ENCODE assay signal across 10 cellular contexts in genomic region chr16:53745753-53746258, GRCh38. TPM values are rescaled to one million over a fixed set of nuclear protein-coding genes. Genes with fewer than 3 reads are reported as not detected.
DNase-seq lines count a peak whose midpoint lies in the region; ATAC-seq lines count a peak whose summit lies in the region.
"Had no signal": no experiment of that assay in that cellular context is flagged by ENCODE, and none has a peak within 500 bp of the region (broad histone marks: within the 10 kb centered on the region; RNA-seq: fewer than 3 reads in every experiment).

No MANE protein-coding gene starts in this region.

- H3K27me3 ChIP-seq in H7 (ENCODE audit: control insufficient read depth, insufficient read depth, low read length), result no peaks in the 10 kb centered on the region

- no peak for ATAC-seq in HG03039 (IDR thresholded peaks at IDR 0.05; ENCODE audit: unreplicated experiment)
- ATAC-seq in activated CD4-positive, CD25-positive, alpha-beta regulatory T cell treated with anti-CD3 and anti-CD28 coated beads, Interleukin-2, amount 50 U/mL, for 24 hours, result no peak

- H3K4me3 ChIP-seq in H7 (ENCODE audit: insufficient read depth, low read depth, low read length), result no peak overlapping the region

- no peaks in the 10 kb centered on the region for H3K36me3 ChIP-seq in H7 (replicated peaks; ENCODE audit: control insufficient read depth, insufficient read depth, low read length)
- H3K36me3 ChIP-seq: WERI-Rb-1 had no signal

- DNase-seq in A172 (ENCODE audit: low spot score) (peak; percentile 52), H7 (peak; percentile 18), SW 1271 (lab: John Stamatoyannopoulos, UW) (peak; percentile 7 to 8), fibroblast of peridontal ligament (ENCODE audit: extremely low read depth) (peak; percentile 22), putamen (ENCODE audit: low spot score) (no peak)
- DNase-seq in stimulated activated CD4-positive, alpha-beta T cell treated with anti-CD3 and anti-CD28 coated beads, Interleukin-15, amount 100 ng/mL, for 24 hours, result no peak
- DNase-seq: NCI-H510A treated with DMSO at 0.1 percent for 48 hours, WERI-Rb-1 had no signal

RNA-seq across cellular contexts. Expression of gene FTO, which starts 41.9 kb away (rescaled TPM):
- total RNA-seq in A172 (2014; rRNA removed; shearing (Covaris generic)), result 48.1 and 48.3 TPM in 2 replicates
- 55.3 and 74.6 TPM in 2 replicates for total RNA-seq in H7 (2014; rRNA removed; shearing (Covaris generic))

RNA-seq across cellular contexts. Expression of gene RPGRIP1L, which starts 42.1 kb away (rescaled TPM):
- total RNA-seq in A172 (2014; rRNA removed; shearing (Covaris generic)), result 8.7 and 9.2 TPM in 2 replicates
- total RNA-seq in H7 (2014; rRNA removed; shearing (Covaris generic)), result 6.2 and 8.3 TPM in 2 replicates

Comparison
In these comparisons a context has a peak if more than half of its experiments do, and no peak if none do; other contexts are left out.
1. DNase-seq: peak in A172 (single experiment), H7 (single experiment), SW 1271 (2 of 2) and fibroblast of peridontal ligament (single experiment); none in putamen (single experiment) and stimulated activated CD4-positive, alpha-beta T cell treated with anti-CD3 and anti-CD28 coated beads, Interleukin-15, amount 100 ng/mL, for 24 hours (single experiment).